Comparison of ENCODE assay signal across 16 cellular contexts in genomic region chr15:55738715-55739114, GRCh38. TPM values are rescaled to one million over a fixed set of nuclear protein-coding genes. Genes with fewer than 3 reads are reported as not detected.
DNase-seq lines count a peak whose midpoint lies in the region; ATAC-seq and TF ChIP-seq lines count a peak whose summit lies in the region.
"Had no signal": no experiment of that assay in that cellular context is flagged by ENCODE, and none has a peak within 500 bp of the region (broad histone marks: within the 10 kb centered on the region; RNA-seq: fewer than 3 reads in every experiment).

No MANE protein-coding gene starts in this region.

- intact Hi-C loops in left ventricle myocardium inferior (cut with micrococcal nuclease): no loop called here
- intact Hi-C loops in heart right ventricle (cut with DNase I): no loop called here
- intact Hi-C loops in thyroid gland (cut with DNase I): no loop called here

- H3K27me3 Mint-ChIP-seq in endothelial cell (ENCODE audit: unreplicated experiment) (peaks cover 6% of the 10 kb centered on the region), neural crest cell (ENCODE audit: low read depth) (peaks cover 3% of the 10 kb centered on the region)
- H3K27me3 Mint-ChIP-seq in stimulated activated memory B cell treated with anti-CD40 and anti-IgM and Interleukin-4, amounts not matched to agents 10 μg/mL and 1 μg/mL and 100 μg/mL, for 72 hours: peaks cover 5% of the 10 kb centered on the region

- TF ChIP-seq CTCF in left ventricle myocardium inferior (IDR thresholded peaks at IDR 0.05; ENCODE audit: borderline replicate concordance) (no peak), heart right ventricle (IDR thresholded peaks at IDR 0.05) (no peak), endothelial cell (IDR thresholded peaks at IDR 0.05; ENCODE audit: unreplicated experiment) (no peak), neural crest cell (conservative IDR thresholded peaks at IDR 0.05) (no peak), thyroid gland (IDR thresholded peaks at IDR 0.05) (no peak)

- H3K27ac ChIP-seq in left ventricle myocardium inferior (replicated peaks): peak overlapping the region; percentile 20
- peak overlapping the region in 3 of 10 donors; percentile 16 to 58 (median 37) for H3K27ac ChIP-seq in heart right ventricle
- H3K27ac ChIP-seq in thyroid gland: peak overlapping the region; percentile 50 to 79 (median 53)

- H3K9me3 ChIP-seq in left ventricle myocardium inferior (replicated peaks) (no peaks in the 10 kb centered on the region), heart right ventricle (no peaks in the 10 kb centered on the region), thyroid gland (no peaks in the 10 kb centered on the region)

- WGBS in heart right ventricle, 2 donors: 38 to 74% methylated on average over 1 of the region's 1 CpG
- 0 to 40% methylated on average over 1 of the region's 1 CpG for WGBS in thyroid gland, 2 donors

- TF ChIP-seq POLR2A in thyroid gland (IDR thresholded peaks at IDR 0.05): no peak

- H3K27ac Mint-ChIP-seq in endothelial cell (ENCODE audit: unreplicated experiment) (peak overlapping the region; percentile 85), neural crest cell (ENCODE audit: unreplicated experiment) (peak overlapping the region; percentile 83)
- no peak overlapping the region for H3K27ac Mint-ChIP-seq in stimulated activated memory B cell treated with anti-CD40 and anti-IgM and Interleukin-4, amounts not matched to agents 10 μg/mL and 1 μg/mL and 100 μg/mL, for 72 hours
- H3K27ac Mint-ChIP-seq: CD4-positive, alpha-beta memory T cell had no signal

- ATAC-seq in heart right ventricle (no peak), HG03196 (IDR thresholded peaks at IDR 0.05; ENCODE audit: unreplicated experiment) (no peak)
- ATAC-seq in stimulated activated memory B cell treated with anti-CD40 and anti-IgM and Interleukin-4, amounts not matched to agents 10 μg/mL and 1 μg/mL and 100 μg/mL, for 72 hours: no peak

- H3K36me3 ChIP-seq in left ventricle myocardium inferior (no peaks in the 10 kb centered on the region), heart right ventricle (no peaks in the 10 kb centered on the region), thyroid gland (no peaks in the 10 kb centered on the region)

- peaks cover 23% of the 10 kb centered on the region for H3K4me1 ChIP-seq in left ventricle myocardium inferior
- H3K4me1 ChIP-seq in heart right ventricle: peaks cover 0 to 34% (median 14%) of the 10 kb centered on the region in 9 donors
- H3K4me1 ChIP-seq in thyroid gland: peaks cover 32 to 38% of the 10 kb centered on the region in 2 donors

- DNase-seq in left ventricle myocardium inferior (no peak), heart right ventricle (no peak), endothelial cell (ENCODE audit: low spot score) (no peak), neural crest cell (ENCODE audit: low read depth, low spot score) (no peak), thyroid gland (no peak), HT-29 (ENCODE audit: low spot score) (no peak)
- DNase-seq: 8988T; CD4-positive, alpha-beta memory T cell; DMS79; Karpas-422; NCI-H1105 treated with DMSO at 0.1 percent for 48 hours; NCI-H187; RPMI8226; SIG-M5 had no signal

- H3K9me3 Mint-ChIP-seq in endothelial cell (ENCODE audit: unreplicated experiment) (no peaks in the 10 kb centered on the region), neural crest cell (no peaks in the 10 kb centered on the region)
- H3K9me3 Mint-ChIP-seq in stimulated activated memory B cell treated with anti-CD40 and anti-IgM and Interleukin-4, amounts not matched to agents 10 μg/mL and 1 μg/mL and 100 μg/mL, for 72 hours: no peaks in the 10 kb centered on the region
- H3K9me3 Mint-ChIP-seq: CD4-positive, alpha-beta memory T cell had no signal

- peak overlapping the region; percentile 56 for H3K4me3 Mint-ChIP-seq in endothelial cell (ENCODE audit: unreplicated experiment)
- H3K4me3 Mint-ChIP-seq in neural crest cell: no peak overlapping the region
- H3K4me3 Mint-ChIP-seq in stimulated activated memory B cell treated with anti-CD40 and anti-IgM and Interleukin-4, amounts not matched to agents 10 μg/mL and 1 μg/mL and 100 μg/mL, for 72 hours: no peak overlapping the region
- H3K4me3 Mint-ChIP-seq: CD4-positive, alpha-beta memory T cell had no signal

- H3K4me1 Mint-ChIP-seq in endothelial cell (ENCODE audit: unreplicated experiment): peaks cover 32% of the 10 kb centered on the region
- peaks cover 45% of the 10 kb centered on the region for H3K4me1 Mint-ChIP-seq in neural crest cell
- peaks cover 4% of the 10 kb centered on the region for H3K4me1 Mint-ChIP-seq in stimulated activated memory B cell treated with anti-CD40 and anti-IgM and Interleukin-4, amounts not matched to agents 10 μg/mL and 1 μg/mL and 100 μg/mL, for 72 hours

- peaks cover 16% of the 10 kb centered on the region for H3K36me3 Mint-ChIP-seq in endothelial cell (ENCODE audit: low read depth, unreplicated experiment)
- H3K36me3 Mint-ChIP-seq in neural crest cell (ENCODE audit: low read depth): peaks cover 10% of the 10 kb centered on the region
- H3K36me3 Mint-ChIP-seq in stimulated activated memory B cell treated with anti-CD40 and anti-IgM and Interleukin-4, amounts not matched to agents 10 μg/mL and 1 μg/mL and 100 μg/mL, for 72 hours: no peaks in the 10 kb centered on the region
- H3K36me3 Mint-ChIP-seq: CD4-positive, alpha-beta memory T cell had no signal

- H3K4me3 ChIP-seq in left ventricle myocardium inferior: no peak overlapping the region
- no peak overlapping the region for H3K4me3 ChIP-seq in heart right ventricle
- H3K4me3 ChIP-seq in thyroid gland (replicated peaks in 1 of 3): no peak overlapping the region

- H3K27me3 ChIP-seq in left ventricle myocardium inferior (ENCODE audit: low read depth): peaks cover 41% of the 10 kb centered on the region
- H3K27me3 ChIP-seq in heart right ventricle: peaks cover 0 to 64% (median 10%) of the 10 kb centered on the region in 7 donors
- no peaks in the 10 kb centered on the region for H3K27me3 ChIP-seq in thyroid gland

RNA-seq across cellular contexts. Expression of gene PRTG, which starts 4.2 kb away (rescaled TPM):
- total RNA-seq in left ventricle myocardium inferior (0.69 TPM), heart right ventricle (1 to 10 TPM in 5 of 10 donors, under 1 TPM in 5; 0.46 to 1.9 (median 1.1) TPM), endothelial cell (ENCODE audit: unreplicated experiment) (165 TPM), neural crest cell (322 and 334 TPM in 2 replicates), thyroid gland (100 to 1,000 TPM in 1 of 4 donors, 10 to 100 TPM in 3; 40.3 to 146 (median 89.0) TPM)
- under 1 TPM; 0.29 to 0.66 TPM for polyA plus RNA-seq in heart right ventricle
- not detected in 2 replicates for total RNA-seq in HT-29 (2014; rRNA removed; shearing (Covaris generic))
- total RNA-seq: CD4-positive, alpha-beta memory T cell had no signal
- polyA plus RNA-seq: CD4-positive, alpha-beta memory T cell had no signal

Comparison
In these comparisons a context has a peak if more than half of its experiments do, and no peak if none do; other contexts are left out.
1. RNA of gene PRTG, which starts 4.2 kb away (total RNA-seq): 322 to 334 TPM in neural crest cell, 165 TPM in endothelial cell (single experiment) and 40.3 to 146 TPM in thyroid gland; 0.46 to 1.9 TPM in heart right ventricle, 0.69 TPM in left ventricle myocardium inferior (single experiment) and not detected in HT-29; every median in the first group is over 10 times any median in the second.